4 cellular contexts compared by ENCODE assay signal in the genomic region with DNA sequence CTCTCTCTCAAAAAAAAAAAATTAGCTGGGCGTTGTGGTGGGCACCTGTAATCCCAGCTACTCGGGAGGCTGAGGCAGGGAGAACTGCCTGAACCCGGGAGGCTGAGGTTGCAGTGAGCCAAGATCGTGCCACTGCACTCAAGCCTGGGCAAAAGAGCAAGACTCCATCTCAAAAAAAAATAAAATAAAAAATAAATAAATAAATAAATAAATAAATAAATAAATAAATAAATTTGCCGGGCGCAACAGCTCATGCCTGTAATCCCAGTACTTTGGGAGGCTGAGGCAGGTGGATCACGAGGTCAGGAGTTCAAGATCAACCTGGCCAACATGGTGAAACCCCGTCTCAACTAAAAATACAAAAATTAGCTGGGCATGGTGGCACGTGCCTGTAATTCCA. TPM values are rescaled to one million over a fixed set of nuclear protein-coding genes. Genes with fewer than 3 reads are reported as not detected.
DNase-seq lines count a peak whose midpoint lies in the region; TF ChIP-seq lines count a peak whose summit lies in the region.
"Not testable (repeated sequence)": the region's sequence is repeated elsewhere in the genome, so short reads cannot be mapped to it uniquely, and the experiment has no call there.

No MANE protein-coding gene starts in this region.

- not testable (repeated sequence) for DNase-seq in Caco-2; WERI-Rb-1; MCF 10A (ENCODE audit: unreplicated experiment)

- TF ChIP-seq CTCF in Caco-2 (IDR thresholded peaks at IDR 0.05; ENCODE audit: insufficient read depth in 1 of 2, low read depth in 1 of 2, low read length in 1 of 2, severe bottlenecking in 1 of 2, unreplicated experiment in 1 of 2); WERI-Rb-1 (IDR thresholded peaks at IDR 0.05; ENCODE audit: low read depth, low read length); MCF 10A (IDR thresholded peaks at IDR 0.05; ENCODE audit: unreplicated experiment); nephron (IDR thresholded peaks at IDR 0.05; ENCODE audit: unreplicated experiment in 3 of 3): not testable (repeated sequence)

- not testable (repeated sequence) for H3K27me3 Mint-ChIP-seq in Caco-2 (ENCODE audit: insufficient read depth, unreplicated experiment); MCF 10A (ENCODE audit: insufficient read depth, unreplicated experiment); nephron (ENCODE audit: low read depth)

- not testable (repeated sequence) for H3K4me3 ChIP-seq in Caco-2 (ENCODE audit: low read depth, low read length); WERI-Rb-1 (ENCODE audit: low read depth, low read length)

- peak overlapping the region; percentile 86 for H3K27ac ChIP-seq in WERI-Rb-1

- peak overlapping the region; percentile 28 for H3K4me3 Mint-ChIP-seq in Caco-2 (ENCODE audit: unreplicated experiment)
- peak overlapping the region; percentile 33 for H3K4me3 Mint-ChIP-seq in MCF 10A (ENCODE audit: unreplicated experiment)
- peak overlapping the region; percentile 42 to 74 (median 56) for H3K4me3 Mint-ChIP-seq in nephron

- not testable (repeated sequence) for H3K27ac Mint-ChIP-seq in Caco-2 (ENCODE audit: unreplicated experiment); MCF 10A (ENCODE audit: low read depth, unreplicated experiment); nephron

- CTCF ChIA-PET in Caco-2 (lab: Charles Lee) = not testable (repeated sequence)
- CTCF ChIA-PET in MCF 10A (lab: Yijun Ruan, JAX) = interaction anchor here (0.7 to 2.5 kb wide), 2 partner anchors 22 to 139 kb away, joined by 4 to 15 read pairs; partner anchors contain the start of gene COPZ1

- peaks cover 15% of the 10 kb centered on the region for H3K36me3 Mint-ChIP-seq in Caco-2 (ENCODE audit: insufficient read depth, unreplicated experiment)
- H3K36me3 Mint-ChIP-seq in MCF 10A (ENCODE audit: insufficient read depth, unreplicated experiment) = peaks cover 19% of the 10 kb centered on the region
- peaks cover 15% of the 10 kb centered on the region for H3K36me3 Mint-ChIP-seq in nephron (ENCODE audit: low read depth)

- H3K36me3 ChIP-seq in Caco-2 (ENCODE audit: control insufficient read depth, insufficient read depth, low read length) = not testable (repeated sequence)
- peaks cover 30% of the 10 kb centered on the region for H3K36me3 ChIP-seq in WERI-Rb-1

- intact Hi-C loops in Caco-2 (cut with micrococcal nuclease; ENCODE audit: unreplicated experiment); MCF 10A (cut with micrococcal nuclease): not testable (repeated sequence)

- H3K4me1 ChIP-seq in Caco-2 = peaks cover 21% of the 10 kb centered on the region

- H3K4me1 Mint-ChIP-seq in Caco-2 (ENCODE audit: low read depth, unreplicated experiment); MCF 10A (ENCODE audit: insufficient read depth, unreplicated experiment): not testable (repeated sequence)
- H3K4me1 Mint-ChIP-seq in nephron = peaks cover 17% of the 10 kb centered on the region

- not testable (repeated sequence) for H3K27me3 ChIP-seq in Caco-2 (replicated peaks; ENCODE audit: control insufficient read depth, insufficient read depth, low read length); WERI-Rb-1 (ENCODE audit: insufficient read depth, low read depth, severe bottlenecking)

- BruUV-seq in Caco-2 (replicated peaks; lab: Mats Ljungman, UMichigan); MCF 10A (replicated peaks; lab: Mats Ljungman, UMichigan): not testable (repeated sequence)

- H3K9me3 Mint-ChIP-seq in Caco-2 (ENCODE audit: unreplicated experiment); MCF 10A (ENCODE audit: unreplicated experiment); nephron: not testable (repeated sequence)

- not testable (repeated sequence) for H3K9me3 ChIP-seq in Caco-2; WERI-Rb-1 (ENCODE audit: severe bottlenecking)

- POLR2A ChIA-PET in Caco-2 (lab: Charles Lee); MCF 10A (lab: Yijun Ruan, JAX): not testable (repeated sequence)

RNA-seq across cellular contexts. Expression of gene SMUG1, which starts 3.5 kb away (rescaled TPM):
- total RNA-seq in Caco-2 (2022) = 51.8 and 53.2 TPM in 2 replicates
- total RNA-seq in MCF 10A (2022) = 42.6 and 52.8 TPM in 2 replicates
